ENCODE assay signal across 22 cellular contexts in genomic region chr11:130421199-130421585, GRCh38. TPM values are rescaled to one million over a fixed set of nuclear protein-coding genes. Genes with fewer than 3 reads are reported as not detected.
DNase-seq lines count a peak whose midpoint lies in the region; ATAC-seq and TF ChIP-seq lines count a peak whose summit lies in the region.
"Had no signal": no experiment of that assay in that cellular context is flagged by ENCODE, and none has a peak within 500 bp of the region (broad histone marks: within the 10 kb centered on the region; RNA-seq: fewer than 3 reads in every experiment).

No MANE protein-coding gene starts in this region.

- H3K79me2 ChIP-seq in neural progenitor cell (ENCODE audit: low read depth): no peaks in the 10 kb centered on the region

- H3K27me3 Mint-ChIP-seq in activated CD8-positive, alpha-beta memory T cell treated with anti-CD3 and anti-CD28 coated beads, Interleukin-2, amount 10 ng/mL, durations not matched to agents 7 days and 5 days: peaks cover 36% of the 10 kb centered on the region
- H3K27me3 Mint-ChIP-seq in neural progenitor cell (ENCODE audit: insufficient read depth, low read depth) (peaks cover 18% of the 10 kb centered on the region), mesothelial cell of epicardium (ENCODE audit: low read depth) (peaks cover 44% of the 10 kb centered on the region)

- H4K20me1 ChIP-seq in neural progenitor cell (ENCODE audit: low read depth): peaks cover 5% of the 10 kb centered on the region

- no peaks in the 10 kb centered on the region for H3K9me3 ChIP-seq in esophagus squamous epithelium
- H3K9me3 ChIP-seq in neural progenitor cell (ENCODE audit: low read depth): no peaks in the 10 kb centered on the region
- H3K9me3 ChIP-seq: BE2C had no signal

- H3K9ac ChIP-seq in neural progenitor cell: no peak overlapping the region

- TF ChIP-seq CTCF in esophagus squamous epithelium (IDR thresholded peaks at IDR 0.05): no peak
- TF ChIP-seq CTCF in neural progenitor cell (IDR thresholded peaks at IDR 0.05): no peak
- TF ChIP-seq CTCF in mesothelial cell of epicardium (IDR thresholded peaks at IDR 0.05; ENCODE audit: unreplicated experiment): no peak

- H3K4me2 ChIP-seq in neural progenitor cell: no peak overlapping the region

- no peak for TF ChIP-seq POLR2A in esophagus squamous epithelium (IDR thresholded peaks at IDR 0.05)

- no peak overlapping the region for H2AFZ ChIP-seq in neural progenitor cell (replicated peaks)

- CTCF ChIA-PET in activated CD8-positive, alpha-beta memory T cell treated with anti-CD3 and anti-CD28 coated beads, Interleukin-2, amount 10 ng/mL, durations not matched to agents 7 days and 5 days (lab: Charles Lee): interaction anchor here (1.2 kb wide), 1 partner anchor 10 kb away, joined by 3 read pairs; no protein-coding TSS in a partner anchor

- peak overlapping the region; percentile 42 to 78 (median 68) for H3K27ac ChIP-seq in esophagus squamous epithelium
- no peak overlapping the region for H3K27ac ChIP-seq in neural progenitor cell
- H3K27ac ChIP-seq in urinary bladder (ENCODE audit: low read depth): peak overlapping the region; percentile 4
- H3K27ac ChIP-seq: 22Rv1 had no signal

- peaks cover 0 to 35% (median 11%) of the 10 kb centered on the region in 3 donors for H3K4me1 ChIP-seq in esophagus squamous epithelium
- peaks cover 7% of the 10 kb centered on the region for H3K4me1 ChIP-seq in neural progenitor cell
- no peaks in the 10 kb centered on the region for H3K4me1 ChIP-seq in urinary bladder (ENCODE audit: insufficient read depth)
- H3K4me1 ChIP-seq: BE2C had no signal

- no peaks in the 10 kb centered on the region for H3K9me3 Mint-ChIP-seq in activated CD8-positive, alpha-beta memory T cell treated with anti-CD3 and anti-CD28 coated beads, Interleukin-2, amount 10 ng/mL, durations not matched to agents 7 days and 5 days (ENCODE audit: low read depth)
- H3K9me3 Mint-ChIP-seq in neural progenitor cell (no peaks in the 10 kb centered on the region), mesothelial cell of epicardium (no peaks in the 10 kb centered on the region)
- H3K9me3 Mint-ChIP-seq: CD4-positive, CD25-positive, alpha-beta regulatory T cell; HFFc6 had no signal

- H3F3A ChIP-seq in neural progenitor cell (ENCODE audit: low read depth): no peaks in the 10 kb centered on the region

- H3K27me3 ChIP-seq in esophagus squamous epithelium (peaks cover 0 to 33% (median 1%) of the 10 kb centered on the region in 4 donors), neural progenitor cell (peaks cover 22% of the 10 kb centered on the region)

- H3K36me3 ChIP-seq in esophagus squamous epithelium (no peaks in the 10 kb centered on the region), neural progenitor cell (no peaks in the 10 kb centered on the region), urinary bladder (ENCODE audit: insufficient read depth) (no peaks in the 10 kb centered on the region)
- H3K36me3 ChIP-seq: BE2C had no signal

- WGBS in esophagus squamous epithelium, 2 donors: 74 to 76% methylated on average over 5 to 7 of the region's 7 CpGs
- 76% methylated on average over 7 of the region's 7 CpGs for WGBS in urinary bladder

- ATAC-seq in activated CD8-positive, alpha-beta memory T cell treated with anti-CD3 and anti-CD28 coated beads, Interleukin-2, amount 10 ng/mL, durations not matched to agents 7 days and 5 days: no peak
- ATAC-seq: Panc1 had no signal

- H3K27ac Mint-ChIP-seq in activated CD8-positive, alpha-beta memory T cell treated with anti-CD3 and anti-CD28 coated beads, Interleukin-2, amount 10 ng/mL, durations not matched to agents 7 days and 5 days: peak overlapping the region; percentile 33
- H3K27ac Mint-ChIP-seq in neural progenitor cell (peak overlapping the region; percentile 61), mesothelial cell of epicardium (no peak overlapping the region)
- H3K27ac Mint-ChIP-seq: CD4-positive, CD25-positive, alpha-beta regulatory T cell; HFFc6 had no signal

- no peak overlapping the region for H3K4me3 ChIP-seq in esophagus squamous epithelium
- no peak overlapping the region for H3K4me3 ChIP-seq in neural progenitor cell
- no peak overlapping the region for H3K4me3 ChIP-seq in urinary bladder (ENCODE audit: low read depth, low read length)

- no peaks in the 10 kb centered on the region for H3K36me3 Mint-ChIP-seq in activated CD8-positive, alpha-beta memory T cell treated with anti-CD3 and anti-CD28 coated beads, Interleukin-2, amount 10 ng/mL, durations not matched to agents 7 days and 5 days
- H3K36me3 Mint-ChIP-seq in neural progenitor cell: no peaks in the 10 kb centered on the region
- H3K36me3 Mint-ChIP-seq in mesothelial cell of epicardium: no peaks in the 10 kb centered on the region
- H3K36me3 Mint-ChIP-seq: CD4-positive, CD25-positive, alpha-beta regulatory T cell had no signal

- no peaks in the 10 kb centered on the region for H3K4me1 Mint-ChIP-seq in activated CD8-positive, alpha-beta memory T cell treated with anti-CD3 and anti-CD28 coated beads, Interleukin-2, amount 10 ng/mL, durations not matched to agents 7 days and 5 days
- H3K4me1 Mint-ChIP-seq in neural progenitor cell (peaks cover 28% of the 10 kb centered on the region), mesothelial cell of epicardium (peaks cover 19% of the 10 kb centered on the region)
- H3K4me1 Mint-ChIP-seq: CD4-positive, CD25-positive, alpha-beta regulatory T cell had no signal

- DNase-seq in activated CD8-positive, alpha-beta memory T cell treated with anti-CD3 and anti-CD28 coated beads, Interleukin-2, amount 10 ng/mL, durations not matched to agents 7 days and 5 days: no peak
- no peak for DNase-seq in activated CD8-positive, alpha-beta memory T cell treated with anti-CD3 and anti-CD28 coated beads, Interleukin-2, amount 50 U/mL, for 48 hours
- DNase-seq in esophagus squamous epithelium (lab: John Stamatoyannopoulos, UW): no peak
- DNase-seq in neural progenitor cell (ENCODE audit: low spot score): no peak
- no peak for DNase-seq in HuH-7.5 (ENCODE audit: low spot score)
- DNase-seq in activated effector memory CD4-positive, alpha-beta T cell treated with anti-CD3 and anti-CD28 coated beads, Interleukin-2, amount 50 U/mL, for 16 hours: no peak
- DNase-seq in mesothelial cell of epicardium (ENCODE audit: low spot score in 2 of 2, unreplicated experiment in 2 of 2): no peak
- DNase-seq: BE2C; CD4-positive, CD25-positive, alpha-beta regulatory T cell; COR-L47; DMS 273 treated with DMSO at 0.1 percent for 48 hours; DND-41; HFFc6; NCI-H1436; NCI-H1930; NCI-H345; NCI-H526 had no signal

- intact Hi-C loops in esophagus squamous epithelium (cut with DNase I): no loop called here

- no peak overlapping the region for H3K4me3 Mint-ChIP-seq in activated CD8-positive, alpha-beta memory T cell treated with anti-CD3 and anti-CD28 coated beads, Interleukin-2, amount 10 ng/mL, durations not matched to agents 7 days and 5 days
- H3K4me3 Mint-ChIP-seq in neural progenitor cell (no peak overlapping the region), mesothelial cell of epicardium (no peak overlapping the region)
- H3K4me3 Mint-ChIP-seq: CD4-positive, CD25-positive, alpha-beta regulatory T cell; HFFc6 had no signal

RNA-seq across cellular contexts. Expression of gene ADAMTS8, which starts 7.2 kb away (rescaled TPM):
- not detected for total RNA-seq in activated CD8-positive, alpha-beta memory T cell treated with anti-CD3 and anti-CD28 coated beads, Interleukin-2, amount 10 ng/mL, durations not matched to agents 7 days and 5 days
- total RNA-seq in esophagus squamous epithelium (1 to 10 TPM in 3 of 4 donors, under 1 TPM in 1; 0.83 to 8.8 (median 1.8) TPM), neural progenitor cell (ENCODE audit: low replicate concordance) (not detected in 2 replicates), urinary bladder (8.9 TPM), mesothelial cell of epicardium (0.70 to 1.3 TPM (median 0.96 TPM) in 3 replicates)
- 17.9 TPM for polyA plus RNA-seq in urinary bladder
- total RNA-seq: CD4-positive, CD25-positive, alpha-beta regulatory T cell; G401; HFFc6; MCF 10A had no signal

RNA-seq across cellular contexts. Expression of gene ADAMTS15, which starts 27.3 kb away (rescaled TPM):
- total RNA-seq in activated CD8-positive, alpha-beta memory T cell treated with anti-CD3 and anti-CD28 coated beads, Interleukin-2, amount 10 ng/mL, durations not matched to agents 7 days and 5 days: not detected
- total RNA-seq in esophagus squamous epithelium (1 to 10 TPM in 3 of 4 donors, under 1 TPM in 1; 0.11 to 5.7 (median 2.1) TPM), neural progenitor cell (ENCODE audit: low replicate concordance) (0.09 and 0.25 TPM in 2 replicates), urinary bladder (16.4 TPM), mesothelial cell of epicardium (8.1 to 9.9 TPM (median 9.4 TPM) in 3 replicates)
- polyA plus RNA-seq in urinary bladder: 29.8 TPM
- total RNA-seq: CD4-positive, CD25-positive, alpha-beta regulatory T cell; G401 had no signal
- polyA plus RNA-seq: CD4-positive, CD25-positive, alpha-beta regulatory T cell had no signal
